25 cellular contexts compared by ENCODE assay signal in the genomic region with DNA sequence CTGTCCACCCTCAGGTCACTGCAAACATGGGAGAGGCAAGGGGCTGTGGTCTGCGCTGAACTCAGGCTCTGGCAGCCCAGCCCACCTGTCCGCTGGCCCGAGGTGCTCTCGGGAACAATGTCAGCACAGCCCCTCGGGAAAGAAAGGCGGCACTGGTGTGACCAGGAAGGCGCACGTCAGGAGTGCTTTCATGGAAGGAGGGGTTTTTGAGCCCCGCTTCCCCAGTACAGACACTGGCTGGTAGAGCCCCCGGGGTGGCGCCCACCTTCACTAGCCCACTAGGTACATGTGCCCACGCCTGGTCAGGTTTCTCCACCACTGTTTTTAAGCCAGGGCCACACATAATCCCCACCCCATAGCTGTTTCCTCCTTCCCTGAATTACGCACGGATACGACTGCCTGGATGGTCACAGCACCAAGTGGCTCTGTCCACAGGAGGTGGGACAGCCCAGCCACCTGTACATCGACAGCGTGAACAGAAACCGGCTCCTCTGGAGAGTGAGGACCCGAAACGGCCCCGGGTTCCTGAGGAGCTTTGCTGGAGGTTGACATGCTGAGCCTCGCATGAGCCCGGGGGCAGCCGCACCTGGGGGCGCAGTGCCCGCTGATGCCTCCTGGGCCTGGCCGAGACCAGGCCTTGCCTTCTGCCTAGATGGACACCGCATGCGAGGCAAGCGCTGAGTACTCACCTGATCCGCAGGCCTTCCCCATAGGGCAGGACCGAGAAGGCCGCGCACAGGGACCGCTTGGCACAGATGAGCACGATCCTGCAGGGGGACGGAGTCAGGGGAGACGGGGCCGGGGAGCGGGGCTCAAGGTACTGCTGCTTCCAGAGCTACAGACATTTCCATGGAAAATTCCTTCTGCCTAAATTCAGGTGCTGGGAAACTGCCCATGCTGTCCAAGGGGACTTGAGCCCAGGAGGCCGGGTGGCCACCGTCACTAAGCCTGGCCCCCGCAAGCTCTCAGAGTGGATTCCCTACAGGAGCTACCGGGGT. TPM values are rescaled to one million over a fixed set of nuclear protein-coding genes. Genes with fewer than 3 reads are reported as not detected.
"Had no signal": no experiment of that assay in that cellular context is flagged by ENCODE, and none has a peak within 500 bp of the region (broad histone marks: within the 10 kb centered on the region; RNA-seq: fewer than 3 reads in every experiment).

No MANE protein-coding gene starts in this region.

- H3K9me3 Mint-ChIP-seq: endodermal cell, nephron progenitor cell had no signal

- ATAC-seq: left ventricle myocardium superior; stimulated activated naive B cell treated with anti-CD40 and anti-IgM and Interleukin-4, amounts not matched to agents 10 μg/mL and 1 μg/mL and 100 μg/mL, for 72 hours had no signal

- H3K4me1 Mint-ChIP-seq: endodermal cell had no signal

- H3K4me3 Mint-ChIP-seq: endodermal cell; nephron progenitor cell; stimulated activated naive B cell treated with anti-CD40 and anti-IgM and Interleukin-4, amounts not matched to agents 10 μg/mL and 1 μg/mL and 100 μg/mL, for 72 hours had no signal

- DNase-seq: effector CD4-positive, alpha-beta T cell; endodermal cell; erythroblast; foreskin melanocyte; head of caudate nucleus; left colon; left ventricle myocardium superior; mesendoderm; naive B cell; nephron progenitor cell; sigmoid colon; stimulated activated CD4-positive, alpha-beta T cell treated with anti-CD3 and anti-CD28 coated beads, Interleukin-2, amount 100 ng/mL, for 24 hours; stimulated activated CD4-positive, alpha-beta T cell treated with anti-CD3 and anti-CD28 coated beads, Interleukin-4, amount 100 ng/mL, for 4 hours; stimulated activated naive B cell treated with anti-CD40 and anti-IgM and Interleukin-4, amounts not matched to agents 10 μg/mL and 1 μg/mL and 100 μg/mL, for 72 hours; stomach; transverse colon had no signal

- H3K27ac ChIP-seq: coronary artery, hepatocyte, sigmoid colon, skin epidermis, stomach, thoracic aorta, transverse colon had no signal

- H3K27ac Mint-ChIP-seq: endodermal cell; stimulated activated naive B cell treated with anti-CD40 and anti-IgM and Interleukin-4, amounts not matched to agents 10 μg/mL and 1 μg/mL and 100 μg/mL, for 72 hours had no signal

- H3K27me3 Mint-ChIP-seq: naive B cell; stimulated activated naive B cell treated with anti-CD40 and anti-IgM and Interleukin-4, amounts not matched to agents 10 μg/mL and 1 μg/mL and 100 μg/mL, for 72 hours had no signal

RNA-seq across cellular contexts. Expression of gene RBBP8NL, which starts 32.8 kb away (rescaled TPM):
- total RNA-seq: dermis microvascular lymphatic vessel endothelial cell, endothelial cell of umbilical vein, kidney epithelial cell, left ventricle myocardium superior, osteocyte, pulmonary artery endothelial cell, sigmoid colon, thoracic aorta had no signal
